In genomic region chr12:121697093-121697698, GRCh38 we compare ENCODE assay signal across 8 cellular contexts. TPM values are rescaled to one million over a fixed set of nuclear protein-coding genes. Genes with fewer than 3 reads are reported as not detected.
A peak's percentile ranks its signal among the peaks of the same experiment; 100 is the strongest.
DNase-seq lines count a peak whose midpoint lies in the region; ATAC-seq, FAIRE-seq and TF ChIP-seq lines count a peak whose summit lies in the region.

No MANE protein-coding gene starts in this region.

- peak; percentile 99 for FAIRE-seq in islet of Langerhans (lab: Jason Lieb, UNC)

- H3K9me3 ChIP-seq in ascending aorta (no peaks in the 10 kb centered on the region), upper lobe of left lung (no peaks in the 10 kb centered on the region)

- no peak for DNase-seq in AG09319 (ENCODE audit: extremely low read depth, low read depth)
- DNase-seq in NCI-H2171 (lab: John Stamatoyannopoulos, UW) = peak; percentile 41
- DNase-seq in ascending aorta (ENCODE audit: low spot score in 2 of 2) = no peak
- no peak for DNase-seq in upper lobe of left lung
- no peak for DNase-seq in NCI-H524 treated with DMSO at 0.1 percent for 48 hours (lab: John Stamatoyannopoulos, UW)

- no peak for TF ChIP-seq EP300 in upper lobe of left lung (IDR thresholded peaks at IDR 0.05)

- WGBS in upper lobe of left lung, 2 donors = 46 to 51% methylated on average over 9 of the region's 9 CpGs

- H3K27me3 ChIP-seq in ascending aorta (no peaks in the 10 kb centered on the region), upper lobe of left lung (no peaks in the 10 kb centered on the region)

- peak; percentile 30 for TF ChIP-seq CTCF in AG09319 (IDR thresholded peaks at IDR 0.05; ENCODE audit: low read depth, low read length)
- peak; percentile 22; the same call in 1 of the 3 replicates for TF ChIP-seq CTCF in GM12872 (IDR thresholded peaks at IDR 0.05; ENCODE audit: insufficient read depth, low read depth, low read length)
- peak; percentile 32 to 70 (median 55) for TF ChIP-seq CTCF in ascending aorta (IDR thresholded peaks at IDR 0.05)
- peak; percentile 51 to 76 (median 63) for TF ChIP-seq CTCF in upper lobe of left lung (IDR thresholded peaks at IDR 0.05)

- ATAC-seq in upper lobe of left lung (ENCODE audit: low FRiP score in 2 of 2) (no peak), GM21529 (IDR thresholded peaks at IDR 0.05; ENCODE audit: unreplicated experiment) (no peak)

- H3K4me1 ChIP-seq in ascending aorta (peaks cover 0 to 9% of the 10 kb centered on the region in 2 donors), upper lobe of left lung (peaks cover 0 to 7% (median 3%) of the 10 kb centered on the region in 4 donors)

- H3K4me3 ChIP-seq in ascending aorta = no peak overlapping the region
- no peak overlapping the region for H3K4me3 ChIP-seq in upper lobe of left lung

- H3K27ac ChIP-seq in ascending aorta = no peak overlapping the region
- no peak overlapping the region for H3K27ac ChIP-seq in upper lobe of left lung

- H3K36me3 ChIP-seq in ascending aorta (no peaks in the 10 kb centered on the region), upper lobe of left lung (no peaks in the 10 kb centered on the region)

- no peak for TF ChIP-seq POLR2A in upper lobe of left lung (IDR thresholded peaks at IDR 0.05)

- intact Hi-C loops in ascending aorta (cut with DNase I) = loop anchor here (1.0 to 2.0 kb wide), 3 partner anchors 76 to 116 kb away; no protein-coding TSS in a partner anchor

RNA-seq across cellular contexts. Expression of gene TMEM120B, which starts 15.4 kb away (rescaled TPM):
- 9.7 TPM for total RNA-seq in ascending aorta
- 10 to 100 TPM in 5 of 6 donors, 1 to 10 TPM in 1; 8.9 to 23.0 (median 14.2) TPM for total RNA-seq in upper lobe of left lung

RNA-seq across cellular contexts. Expression of gene MORN3, which starts 27.7 kb away (rescaled TPM):
- not detected for total RNA-seq in ascending aorta
- total RNA-seq in upper lobe of left lung = 1 to 10 TPM in 5 of 6 donors, under 1 TPM in 1; 0.69 to 5.6 (median 1.2) TPM
